ENCODE assay signal across 17 cellular contexts in genomic region chr15:52408823-52409222, GRCh38.
DNase-seq lines count a peak whose midpoint lies in the region; ATAC-seq lines count a peak whose summit lies in the region.
"Had no signal": no experiment of that assay in that cellular context is flagged by ENCODE, and none has a peak within 500 bp of the region (broad histone marks: within the 10 kb centered on the region; RNA-seq: fewer than 3 reads in every experiment).

No MANE protein-coding gene starts in this region.

- H3K4me1 Mint-ChIP-seq in effector memory CD8-positive, alpha-beta T cell (ENCODE audit: low read depth in 2 of 2), result no peaks in the 10 kb centered on the region
- H3K4me1 Mint-ChIP-seq: nephron progenitor cell; stimulated activated naive B cell treated with anti-CD40 and anti-IgM and Interleukin-4, amounts not matched to agents 10 μg/mL and 1 μg/mL and 100 μg/mL, for 72 hours had no signal

- H3K9me3 Mint-ChIP-seq in effector memory CD8-positive, alpha-beta T cell, result no peaks in the 10 kb centered on the region
- H3K9me3 Mint-ChIP-seq: activated naive CD4-positive, alpha-beta T cell treated with anti-CD3 and anti-CD28 coated beads, Interleukin-2, amount 50 U/mL, for 72 hours; nephron progenitor cell; stimulated activated naive B cell treated with anti-CD40 and anti-IgM and Interleukin-4, amounts not matched to agents 10 μg/mL and 1 μg/mL and 100 μg/mL, for 72 hours had no signal

- no peak overlapping the region for H3K4me3 Mint-ChIP-seq in effector memory CD8-positive, alpha-beta T cell
- H3K4me3 Mint-ChIP-seq: nephron progenitor cell; stimulated activated naive B cell treated with anti-CD40 and anti-IgM and Interleukin-4, amounts not matched to agents 10 μg/mL and 1 μg/mL and 100 μg/mL, for 72 hours had no signal

- peaks cover 16% of the 10 kb centered on the region for H3K36me3 Mint-ChIP-seq in effector memory CD8-positive, alpha-beta T cell (ENCODE audit: insufficient read depth)
- H3K36me3 Mint-ChIP-seq: activated naive CD4-positive, alpha-beta T cell treated with anti-CD3 and anti-CD28 coated beads, Interleukin-2, amount 50 U/mL, for 72 hours had no signal

- no peaks in the 10 kb centered on the region for H3K27me3 Mint-ChIP-seq in effector memory CD8-positive, alpha-beta T cell
- H3K27me3 Mint-ChIP-seq: stimulated activated naive B cell treated with anti-CD40 and anti-IgM and Interleukin-4, amounts not matched to agents 10 μg/mL and 1 μg/mL and 100 μg/mL, for 72 hours had no signal

- ATAC-seq in HG03064 (IDR thresholded peaks at IDR 0.05; ENCODE audit: low read depth, unreplicated experiment) (peak; percentile 75), HG03135 (IDR thresholded peaks at IDR 0.05; ENCODE audit: unreplicated experiment) (no peak)
- ATAC-seq in effector memory CD8-positive, alpha-beta T cell (replicated peaks), result no peak
- ATAC-seq: activated naive CD4-positive, alpha-beta T cell treated with anti-CD3 and anti-CD28 coated beads, Interleukin-2, amount 50 U/mL, for 72 hours; stimulated activated naive B cell treated with anti-CD40 and anti-IgM and Interleukin-4, amounts not matched to agents 10 μg/mL and 1 μg/mL and 100 μg/mL, for 72 hours had no signal

- peak overlapping the region in 1 of 2 donors; percentile 1 for H3K27ac Mint-ChIP-seq in effector memory CD8-positive, alpha-beta T cell
- H3K27ac Mint-ChIP-seq: activated naive CD4-positive, alpha-beta T cell treated with anti-CD3 and anti-CD28 coated beads, Interleukin-2, amount 50 U/mL, for 72 hours; nephron progenitor cell; stimulated activated naive B cell treated with anti-CD40 and anti-IgM and Interleukin-4, amounts not matched to agents 10 μg/mL and 1 μg/mL and 100 μg/mL, for 72 hours had no signal

- DNase-seq in NCI-H1417 (lab: John Stamatoyannopoulos, UW) (peak in 2 of 3 experiments; percentile 2 to 44), NCI-H1417 treated with DMSO at 0.1 percent for 48 hours (lab: John Stamatoyannopoulos, UW) (no peak), SW480 (ENCODE audit: low spot score) (peak; percentile 5), pulmonary artery endothelial cell (ENCODE audit: low read depth, low spot score) (peak; percentile 17), COLO829 (ENCODE audit: low spot score) (no peak)
- no peak for DNase-seq in effector memory CD8-positive, alpha-beta T cell
- DNase-seq: activated CD4-positive, alpha-beta T cell treated with anti-CD3 and anti-CD28 coated beads, Interleukin-2, amount 50 U/mL, for 4 hours; BE2C; HCEC 1CT; mesenchymal stem cell; nephron progenitor cell; stimulated activated CD4-positive, alpha-beta T cell treated with anti-CD3 and anti-CD28 coated beads, Interleukin-12 subunit alpha, Interleukin-12 subunit beta, amount 100 ng/mL, for 4 hours; stimulated activated naive B cell treated with anti-CD40 and anti-IgM and Interleukin-4, amounts not matched to agents 10 μg/mL and 1 μg/mL and 100 μg/mL, for 72 hours; thyroid gland had no signal

Comparison
In these comparisons a context has a peak if more than half of its experiments do, and no peak if none do; other contexts are left out.
1. DNase-seq: peak in NCI-H1417 (2 of 3), SW480 (single experiment) and pulmonary artery endothelial cell (single experiment); none in NCI-H1417 treated with DMSO at 0.1 percent for 48 hours (single experiment), COLO829 (single experiment) and effector memory CD8-positive, alpha-beta T cell (0 of 3).